ENCODE assay signal across 32 cellular contexts in the genomic region with DNA sequence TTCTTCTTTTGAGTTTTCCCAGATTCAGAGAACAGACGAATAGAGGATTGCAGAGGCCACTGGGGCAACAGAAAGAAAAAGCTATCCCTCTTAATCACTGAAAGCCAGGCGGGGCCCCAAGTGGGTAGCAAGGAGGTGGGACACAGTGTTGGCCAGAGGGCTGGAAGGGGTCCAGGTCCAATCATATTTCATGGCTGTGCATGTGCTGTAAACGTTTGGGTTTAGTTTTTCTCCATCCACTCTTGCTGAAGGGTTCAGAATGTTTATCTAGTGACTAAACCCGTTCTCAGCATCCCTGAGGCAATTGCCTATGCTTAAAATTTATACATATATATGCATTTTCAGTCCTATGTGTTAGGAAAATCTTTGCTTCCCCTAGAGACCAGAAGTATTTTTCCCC.
DNase-seq lines count a peak whose midpoint lies in the region; ATAC-seq and TF ChIP-seq lines count a peak whose summit lies in the region.
"Had no signal": no experiment of that assay in that cellular context is flagged by ENCODE, and none has a peak within 500 bp of the region (broad histone marks: within the 10 kb centered on the region; RNA-seq: fewer than 3 reads in every experiment).

No MANE protein-coding gene starts in this region.

- CTCF ChIA-PET in mammary epithelial cell (lab: Charles Lee; ENCODE audit: low non-redundant PET) = no interaction called here

- H3K4me1 ChIP-seq in mammary epithelial cell (ENCODE audit: insufficient read depth, low read length) = no peaks in the 10 kb centered on the region
- H3K4me1 ChIP-seq: gastroesophageal sphincter, testis, vagina had no signal

- WGBS in mammary epithelial cell (ENCODE audit: low coverage, missing lambda C conversion rate) = 30% methylated on average over 4 of the region's 4 CpGs

- H3K27ac ChIP-seq in mammary epithelial cell (ENCODE audit: insufficient read depth, low read depth, low read length) = no peak overlapping the region
- H3K27ac ChIP-seq: dorsolateral prefrontal cortex, gastroesophageal sphincter, testis, vagina had no signal

- no peaks in the 10 kb centered on the region for H3K9me3 Mint-ChIP-seq in stimulated activated naive CD8-positive, alpha-beta T cell treated with anti-CD3 and anti-CD28 coated beads, Interleukin-15, amount 100 ng/mL, for 72 hours
- H3K9me3 Mint-ChIP-seq: central memory CD8-positive, alpha-beta T cell had no signal

- DNase-seq in EL = peak; percentile 79
- peak; percentile 44 for DNase-seq in MG63
- DNase-seq in mammary epithelial cell = peak; percentile 4
- peak; percentile 15 to 77 for DNase-seq in foreskin fibroblast
- no peak for DNase-seq in HuH-7 (ENCODE audit: low spot score)
- DNase-seq in stimulated activated naive CD8-positive, alpha-beta T cell treated with anti-CD3 and anti-CD28 coated beads, Interleukin-15, amount 100 ng/mL, for 72 hours = no peak
- no peak for DNase-seq in OCI-M1 (lab: John Stamatoyannopoulos, UW)
- no peak for DNase-seq in SIG-M5 treated with dmso at 0.1 percent for 504 hours (lab: John Stamatoyannopoulos, UW; ENCODE audit: unreplicated experiment)
- DNase-seq: ACHN; activated CD4-positive, alpha-beta T cell treated with anti-CD3 and anti-CD28 coated beads for 4 hours; activated CD8-positive, alpha-beta memory T cell treated with anti-CD3 and anti-CD28 coated beads for 24 hours; activated T-cell treated with anti-CD3 and anti-CD28 coated beads, Interleukin-2, amount 50 U/mL, for 1 hour; amygdala; COR-L47; DND-41; dorsolateral prefrontal cortex; left ventricle myocardium superior; midbrain; naive thymus-derived CD8-positive, alpha-beta T cell; NCI-H1694; NCI-H2171; NCI-H524; NK-92 treated with Interleukin-12 subunit alpha and Interleukin-12 subunit beta, amount 100 ng/mL, for 24 hours; retina; stimulated activated CD4-positive, alpha-beta T cell treated with anti-CD3 and anti-CD28 coated beads, Interleukin-4, amount 100 ng/mL, for 1 hour; T-helper 1 cell; testis had no signal

- dilution Hi-C loops in mammary epithelial cell (cut with HindIII; ENCODE audit: low sequenced_read_pairs) = no loop called here

- H3K9ac ChIP-seq in mammary epithelial cell (ENCODE audit: insufficient read depth, low read length) = no peak overlapping the region

- H3K79me2 ChIP-seq in mammary epithelial cell (ENCODE audit: insufficient read depth, low read length) = no peaks in the 10 kb centered on the region

- no peaks in the 10 kb centered on the region for H3K4me1 Mint-ChIP-seq in stimulated activated naive CD8-positive, alpha-beta T cell treated with anti-CD3 and anti-CD28 coated beads, Interleukin-15, amount 100 ng/mL, for 72 hours
- H3K4me1 Mint-ChIP-seq: central memory CD8-positive, alpha-beta T cell; naive thymus-derived CD8-positive, alpha-beta T cell; stimulated activated memory B cell treated with anti-CD40 and anti-IgM and Interleukin-4, amounts not matched to agents 10 μg/mL and 1 μg/mL and 100 μg/mL, for 72 hours had no signal

- in situ Hi-C loops in mammary epithelial cell (cut with MboI; ENCODE audit: low sequenced_read_pairs in 2 of 2) = no loop called here

- no peak overlapping the region for H3K4me3 Mint-ChIP-seq in stimulated activated naive CD8-positive, alpha-beta T cell treated with anti-CD3 and anti-CD28 coated beads, Interleukin-15, amount 100 ng/mL, for 72 hours
- H3K4me3 Mint-ChIP-seq: central memory CD8-positive, alpha-beta T cell; naive thymus-derived CD8-positive, alpha-beta T cell; stimulated activated memory B cell treated with anti-CD40 and anti-IgM and Interleukin-4, amounts not matched to agents 10 μg/mL and 1 μg/mL and 100 μg/mL, for 72 hours had no signal

- no peak overlapping the region for H2AFZ ChIP-seq in mammary epithelial cell (ENCODE audit: low read depth, low read length)

- no peaks in the 10 kb centered on the region for H3K9me3 ChIP-seq in MG63
- no peaks in the 10 kb centered on the region for H3K9me3 ChIP-seq in mammary epithelial cell (replicated peaks; ENCODE audit: insufficient read depth, low read length)
- H3K9me3 ChIP-seq: gastroesophageal sphincter, testis, vagina had no signal

- no peaks in the 10 kb centered on the region for H4K20me1 ChIP-seq in mammary epithelial cell (ENCODE audit: insufficient read depth, low read length)

- H3K36me3 ChIP-seq in MG63 = no peaks in the 10 kb centered on the region
- H3K36me3 ChIP-seq in mammary epithelial cell (ENCODE audit: insufficient read depth, low read length) = no peaks in the 10 kb centered on the region
- H3K36me3 ChIP-seq: gastroesophageal sphincter, vagina had no signal

- H3K4me2 ChIP-seq in mammary epithelial cell (ENCODE audit: insufficient read depth, low read depth, low read length) = no peak overlapping the region

- H3K27ac Mint-ChIP-seq in stimulated activated naive CD8-positive, alpha-beta T cell treated with anti-CD3 and anti-CD28 coated beads, Interleukin-15, amount 100 ng/mL, for 72 hours = no peak overlapping the region
- H3K27ac Mint-ChIP-seq: naive thymus-derived CD8-positive, alpha-beta T cell; stimulated activated memory B cell treated with anti-CD40 and anti-IgM and Interleukin-4, amounts not matched to agents 10 μg/mL and 1 μg/mL and 100 μg/mL, for 72 hours had no signal

- H3K27me3 Mint-ChIP-seq in stimulated activated naive CD8-positive, alpha-beta T cell treated with anti-CD3 and anti-CD28 coated beads, Interleukin-15, amount 100 ng/mL, for 72 hours = no peaks in the 10 kb centered on the region
- H3K27me3 Mint-ChIP-seq: stimulated activated memory B cell treated with anti-CD40 and anti-IgM and Interleukin-4, amounts not matched to agents 10 μg/mL and 1 μg/mL and 100 μg/mL, for 72 hours had no signal

- no peak overlapping the region for H3K4me3 ChIP-seq in MG63
- no peak overlapping the region for H3K4me3 ChIP-seq in mammary epithelial cell (replicated peaks in 1 of 3; ENCODE audit: insufficient read depth in 1 of 3, low read depth in 2 of 3, low read length in 3 of 3)
- no peak overlapping the region for H3K4me3 ChIP-seq in foreskin fibroblast (ENCODE audit: low read depth in 1 of 2, low read length in 2 of 2)
- H3K4me3 ChIP-seq: dorsolateral prefrontal cortex, gastroesophageal sphincter, testis, vagina had no signal

- intact Hi-C loops in mammary epithelial cell (cut with micrococcal nuclease) = no loop called here

- H3K27me3 ChIP-seq in MG63 = no peaks in the 10 kb centered on the region
- no peaks in the 10 kb centered on the region for H3K27me3 ChIP-seq in mammary epithelial cell (ENCODE audit: insufficient read depth, low read length)
- H3K27me3 ChIP-seq: dorsolateral prefrontal cortex, gastroesophageal sphincter, testis, vagina had no signal

- TF ChIP-seq CTCF in mammary epithelial cell (conservative IDR thresholded peaks at IDR 0.05 in 1 of 2, IDR thresholded peaks at IDR 0.05 in 1 of 2; ENCODE audit: extremely low read depth in 1 of 2, insufficient read depth in 1 of 2, low read depth in 1 of 2, low read length in 2 of 2) (no peak), foreskin fibroblast (IDR thresholded peaks at IDR 0.05; ENCODE audit: low read depth, low read length) (no peak)

- no TSS peak for BruUV-seq in mammary epithelial cell (replicated peaks; lab: Mats Ljungman, UMichigan)

- no peak for ATAC-seq in stimulated activated naive CD8-positive, alpha-beta T cell treated with anti-CD3 and anti-CD28 coated beads, Interleukin-15, amount 100 ng/mL, for 72 hours
- ATAC-seq: gastroesophageal sphincter; left ventricle myocardium superior; naive thymus-derived CD8-positive, alpha-beta T cell; Panc1; stimulated activated memory B cell treated with anti-CD40 and anti-IgM and Interleukin-4, amounts not matched to agents 10 μg/mL and 1 μg/mL and 100 μg/mL, for 72 hours had no signal

Comparison
In these comparisons a context has a peak if more than half of its experiments do, and no peak if none do; other contexts are left out.
1. DNase-seq: peak in EL (single experiment), MG63 (single experiment), mammary epithelial cell (single experiment) and foreskin fibroblast (2 of 2); none in HuH-7 (single experiment), stimulated activated naive CD8-positive, alpha-beta T cell treated with anti-CD3 and anti-CD28 coated beads, Interleukin-15, amount 100 ng/mL, for 72 hours (0 of 2), OCI-M1 (single experiment) and SIG-M5 treated with dmso at 0.1 percent for 504 hours (single experiment).